In genomic region chr1:6052543-6053205, GRCh38 we compare ENCODE assay signal across 9 cellular contexts. TPM values are rescaled to one million over a fixed set of nuclear protein-coding genes. Genes with fewer than 3 reads are reported as not detected.
A peak's percentile ranks its signal among the peaks of the same experiment; 100 is the strongest.
DNase-seq lines count a peak whose midpoint lies in the region; ATAC-seq and TF ChIP-seq lines count a peak whose summit lies in the region.
"Had no signal": no experiment of that assay in that cellular context is flagged by ENCODE, and none has a peak within 500 bp of the region (broad histone marks: within the 10 kb centered on the region; RNA-seq: fewer than 3 reads in every experiment).

No MANE protein-coding gene starts in this region.

- H3K36me3 ChIP-seq in kidney epithelial cell (ENCODE audit: control insufficient read depth, insufficient read depth, low read length): no peaks in the 10 kb centered on the region

- H3K27me3 ChIP-seq in kidney epithelial cell (ENCODE audit: control insufficient read depth, insufficient read depth, low read length): peaks cover 11% of the 10 kb centered on the region
- H3K27me3 ChIP-seq: BLaER1 had no signal

- H3K4me1 Mint-ChIP-seq in T-helper 1 cell treated with Interleukin-12 subunit alpha and Interleukin-12 subunit beta and Interleukin-4 antibody, amounts not matched to agents 30 μg/mL and 1 μg/mL, for 36 hours (ENCODE audit: low read depth): peaks cover 3% of the 10 kb centered on the region
- peaks cover 55% of the 10 kb centered on the region for H3K4me1 Mint-ChIP-seq in stimulated activated effector memory CD8-positive, alpha-beta T cell treated with anti-CD3 and anti-CD28 coated beads, Interleukin-12 subunit alpha, Interleukin-12 subunit beta, amount 100 ng/mL, for 72 hours

- DNase-seq in NCI-H1694 treated with DMSO at 0.1 percent for 48 hours (lab: John Stamatoyannopoulos, UW) (peak; percentile 59), NCI-H1694 (lab: John Stamatoyannopoulos, UW) (no peak), NAMALWA (ENCODE audit: low spot score) (peak; percentile 65), cerebellum (ENCODE audit: low spot score) (peak; percentile 72), kidney epithelial cell (ENCODE audit: low read depth) (peak; percentile 25)
- DNase-seq in stimulated activated effector memory CD8-positive, alpha-beta T cell treated with anti-CD3 and anti-CD28 coated beads, Interleukin-12 subunit alpha, Interleukin-12 subunit beta, amount 100 ng/mL, for 72 hours (ENCODE audit: low spot score in 2 of 2): peak in 1 of 2 donors; percentile 53

- H3K27ac Mint-ChIP-seq in T-helper 1 cell treated with Interleukin-12 subunit alpha and Interleukin-12 subunit beta and Interleukin-4 antibody, amounts not matched to agents 30 μg/mL and 1 μg/mL, for 36 hours: peak overlapping the region; percentile 52
- peak overlapping the region; percentile 43 for H3K27ac Mint-ChIP-seq in stimulated activated effector memory CD8-positive, alpha-beta T cell treated with anti-CD3 and anti-CD28 coated beads, Interleukin-12 subunit alpha, Interleukin-12 subunit beta, amount 100 ng/mL, for 72 hours

- no peaks in the 10 kb centered on the region for H3K27me3 Mint-ChIP-seq in T-helper 1 cell treated with Interleukin-12 subunit alpha and Interleukin-12 subunit beta and Interleukin-4 antibody, amounts not matched to agents 30 μg/mL and 1 μg/mL, for 36 hours (ENCODE audit: low read depth)

- no peak overlapping the region for H3K4me3 ChIP-seq in kidney epithelial cell (ENCODE audit: low read depth, low read length)
- H3K4me3 ChIP-seq: BLaER1 had no signal

- H3K4me3 Mint-ChIP-seq in T-helper 1 cell treated with Interleukin-12 subunit alpha and Interleukin-12 subunit beta and Interleukin-4 antibody, amounts not matched to agents 30 μg/mL and 1 μg/mL, for 36 hours: no peak overlapping the region
- H3K4me3 Mint-ChIP-seq in stimulated activated effector memory CD8-positive, alpha-beta T cell treated with anti-CD3 and anti-CD28 coated beads, Interleukin-12 subunit alpha, Interleukin-12 subunit beta, amount 100 ng/mL, for 72 hours: no peak overlapping the region

- H3K36me3 Mint-ChIP-seq in T-helper 1 cell treated with Interleukin-12 subunit alpha and Interleukin-12 subunit beta and Interleukin-4 antibody, amounts not matched to agents 30 μg/mL and 1 μg/mL, for 36 hours (ENCODE audit: low read depth): peaks cover 28% of the 10 kb centered on the region
- H3K36me3 Mint-ChIP-seq in stimulated activated effector memory CD8-positive, alpha-beta T cell treated with anti-CD3 and anti-CD28 coated beads, Interleukin-12 subunit alpha, Interleukin-12 subunit beta, amount 100 ng/mL, for 72 hours: peaks cover 95% of the 10 kb centered on the region

- H3K9me3 Mint-ChIP-seq in T-helper 1 cell treated with Interleukin-12 subunit alpha and Interleukin-12 subunit beta and Interleukin-4 antibody, amounts not matched to agents 30 μg/mL and 1 μg/mL, for 36 hours: no peaks in the 10 kb centered on the region
- no peaks in the 10 kb centered on the region for H3K9me3 Mint-ChIP-seq in stimulated activated effector memory CD8-positive, alpha-beta T cell treated with anti-CD3 and anti-CD28 coated beads, Interleukin-12 subunit alpha, Interleukin-12 subunit beta, amount 100 ng/mL, for 72 hours

- peak; percentile 52 for TF ChIP-seq CTCF in kidney epithelial cell (IDR thresholded peaks at IDR 0.05; ENCODE audit: insufficient read depth, low read length, poor library complexity, severe bottlenecking)

- ATAC-seq in stimulated activated effector memory CD8-positive, alpha-beta T cell treated with anti-CD3 and anti-CD28 coated beads, Interleukin-12 subunit alpha, Interleukin-12 subunit beta, amount 100 ng/mL, for 72 hours: no peak
- ATAC-seq in GM21786 (IDR thresholded peaks at IDR 0.05; ENCODE audit: unreplicated experiment): no peak

RNA-seq across cellular contexts. Expression of gene KCNAB2, which starts 7.0 kb away (rescaled TPM):
- total RNA-seq in cerebellum (6.4 TPM), kidney epithelial cell (1.6 and 2.7 TPM in 2 replicates)
